Comparison of ENCODE assay signal across 18 cellular contexts in the genomic region with DNA sequence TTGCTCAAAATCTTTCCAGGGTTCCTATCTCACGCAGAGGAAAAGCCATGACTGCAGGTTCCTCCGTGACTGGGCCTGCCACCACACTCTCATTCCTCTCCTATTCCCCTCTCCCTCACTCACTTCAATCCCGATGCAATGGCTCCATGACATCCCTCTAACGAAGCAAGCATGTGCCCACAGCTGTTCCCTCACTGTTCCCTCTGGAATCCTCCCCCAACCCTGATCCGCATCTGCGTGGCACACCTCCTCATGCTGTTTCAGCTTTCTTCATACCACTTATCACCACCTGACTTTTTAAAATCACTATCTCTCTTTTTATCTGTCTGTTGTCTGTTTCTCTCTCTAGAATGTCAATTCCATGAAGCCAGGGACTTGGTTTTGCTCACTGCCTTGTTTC. TPM values are rescaled to one million over a fixed set of nuclear protein-coding genes. Genes with fewer than 3 reads are reported as not detected.
DNase-seq lines count a peak whose midpoint lies in the region; ATAC-seq and TF ChIP-seq lines count a peak whose summit lies in the region.
"Had no signal": no experiment of that assay in that cellular context is flagged by ENCODE, and none has a peak within 500 bp of the region (broad histone marks: within the 10 kb centered on the region; RNA-seq: fewer than 3 reads in every experiment).

No MANE protein-coding gene starts in this region.

- no peak for TF ChIP-seq POLR2A in spleen (IDR thresholded peaks at IDR 0.05)

- H3K9ac ChIP-seq in colonic mucosa (ENCODE audit: low read depth in 2 of 2, low read length in 2 of 2): no peak overlapping the region

- H3K27ac ChIP-seq in 22Rv1 (peak overlapping the region; percentile 44), RWPE1 (peak overlapping the region; percentile 41; the same call in 1 of the 2 replicates), spleen (no peak overlapping the region), colonic mucosa (no peak overlapping the region)
- H3K27ac ChIP-seq: Peyer's patch had no signal

- POLR2A ChIA-PET in RWPE1 (lab: Yijun Ruan, JAX; ENCODE audit: low non-redundant PET): no interaction called here

- intact Hi-C loops in head of caudate nucleus (cut with DNase I) (no loop called here), spleen (cut with DNase I; ENCODE audit: low total_unique reads) (no loop called here), colonic mucosa (cut with DNase I) (no loop called here)

- H3K36me3 Mint-ChIP-seq in HFFc6 (ENCODE audit: low read depth): no peaks in the 10 kb centered on the region
- H3K36me3 Mint-ChIP-seq: CD4-positive, CD25-positive, alpha-beta regulatory T cell had no signal

- H3K27ac Mint-ChIP-seq in HFFc6: no peak overlapping the region

- no peaks in the 10 kb centered on the region for H3K9me3 ChIP-seq in spleen
- no peaks in the 10 kb centered on the region for H3K9me3 ChIP-seq in colonic mucosa
- H3K9me3 ChIP-seq: Peyer's patch had no signal

- ATAC-seq in HG03095 (IDR thresholded peaks at IDR 0.05; ENCODE audit: unreplicated experiment): no peak

- CTCF ChIA-PET in RWPE1 (lab: Yijun Ruan, JAX): no interaction called here

- peaks cover 29% of the 10 kb centered on the region for H3K27me3 Mint-ChIP-seq in HFFc6 (ENCODE audit: insufficient read depth)

- no peak for TF ChIP-seq CTCF in 22Rv1 (IDR thresholded peaks at IDR 0.05)
- no peak for TF ChIP-seq CTCF in RWPE1 (conservative IDR thresholded peaks at IDR 0.05; ENCODE audit: low read depth)
- no peak for TF ChIP-seq CTCF in spleen (IDR thresholded peaks at IDR 0.05 in 8 of 11, conservative IDR thresholded peaks at IDR 0.05 in 3 of 11)
- no peak for TF ChIP-seq CTCF in colonic mucosa (IDR thresholded peaks at IDR 0.05)
- TF ChIP-seq CTCF in HFFc6 (IDR thresholded peaks at IDR 0.05): no peak

- DNase-seq in RWPE1 (ENCODE audit: low spot score) (no peak), head of caudate nucleus (peak in 35 of 42 donors; percentile 8 to 75 (median 37)), spleen (peak; percentile 40), colonic mucosa (no peak), HFFc6 (no peak), globus pallidus (ENCODE audit: low spot score) (no peak)
- DNase-seq: CD4-positive, CD25-positive, alpha-beta regulatory T cell; COR-L47; DMS 273 treated with DMSO at 0.1 percent for 48 hours; DND-41; NCI-H1105; NCI-H1694; Peyer's patch had no signal

- H3K27me3 ChIP-seq in spleen (replicated peaks in 1 of 7): peaks cover 0 to 16% (median 0%) of the 10 kb centered on the region in 7 donors
- no peaks in the 10 kb centered on the region for H3K27me3 ChIP-seq in colonic mucosa
- H3K27me3 ChIP-seq: Peyer's patch had no signal

- H3K4me3 ChIP-seq in spleen: no peak overlapping the region
- no peak overlapping the region for H3K4me3 ChIP-seq in colonic mucosa
- H3K4me3 ChIP-seq: Peyer's patch had no signal

- H3K36me3 ChIP-seq in spleen: no peaks in the 10 kb centered on the region
- H3K36me3 ChIP-seq in colonic mucosa: no peaks in the 10 kb centered on the region
- H3K36me3 ChIP-seq: Peyer's patch had no signal

- H3K9me3 Mint-ChIP-seq in HFFc6: no peaks in the 10 kb centered on the region

- WGBS in spleen, 5 donors: 75 to 87% (median 83%) methylated on average over 6 of the region's 6 CpGs

- H3K4me1 ChIP-seq in spleen (peaks cover 0 to 16% (median 0%) of the 10 kb centered on the region in 6 donors), colonic mucosa (no peaks in the 10 kb centered on the region)
- H3K4me1 ChIP-seq: Peyer's patch had no signal

- no peaks in the 10 kb centered on the region for H3K4me1 Mint-ChIP-seq in HFFc6 (ENCODE audit: low read depth)

- no peak overlapping the region for H3K4me3 Mint-ChIP-seq in HFFc6
- H3K4me3 Mint-ChIP-seq: CD4-positive, CD25-positive, alpha-beta regulatory T cell had no signal

RNA-seq across cellular contexts. Expression of gene ANGPT4, which starts 25.5 kb away (rescaled TPM):
- total RNA-seq in spleen (not detected), colonic mucosa (under 1 TPM in 1 of 2 donors, not detected in 1; 0.05 TPM)
- under 1 TPM in 2 of 3 donors, not detected in 1; 0.03 to 0.06 TPM for polyA plus RNA-seq in spleen
- not detected for total RNA-seq in HFFc6 (2021; fragmentation: NEBNext Ultra II Directional; extraction: Animal tissue kit (Norgen Biotek cat#: 25700))
- total RNA-seq: CD4-positive, CD25-positive, alpha-beta regulatory T cell; G401; NCI-H460; Right ventricle myocardium superior had no signal
- polyA plus RNA-seq: CD4-positive, CD25-positive, alpha-beta regulatory T cell had no signal

RNA-seq across cellular contexts. Expression of gene FAM110A, which starts 57.2 kb away (rescaled TPM):
- total RNA-seq in spleen: 10 to 100 TPM; 19.7 to 32.0 (median 25.7) TPM
- 10 to 100 TPM; 11.3 to 21.0 (median 12.5) TPM for polyA plus RNA-seq in spleen
- total RNA-seq in colonic mucosa: 10 to 100 TPM; 13.0 to 19.7 TPM
- total RNA-seq in HFFc6 (2021; fragmentation: NEBNext Ultra II Directional; extraction: Animal tissue kit (Norgen Biotek cat#: 25700)): 1 to 10 TPM; 3.6 to 6.4 (median 5.3) TPM

Comparison
In these comparisons a context has a peak if more than half of its experiments do, and no peak if none do; other contexts are left out.
1. H3K27ac ChIP-seq: peak in 22Rv1 (single experiment) and RWPE1 (single experiment); none in spleen (0 of 8) and colonic mucosa (single experiment).
2. DNase-seq: peak in head of caudate nucleus (35 of 42) and spleen (single experiment); none in RWPE1 (single experiment), colonic mucosa (single experiment), HFFc6 (single experiment) and globus pallidus (single experiment).